In genomic region chr20:62710221-62710885, GRCh38 we compare ENCODE assay signal across 1 cellular context.
TF ChIP-seq lines count a peak whose summit lies in the region.

No MANE protein-coding gene starts in this region.

TF ChIP-seq in K562, 482 proteins besides CTCF, POLR2A, EP300 and RAD21:
- no peak for TF ChIP-seq CGGBP1 (CRISPR knock-in tag; IDR thresholded peaks at IDR 0.05)
- TF ChIP-seq BCOR (IDR thresholded peaks at IDR 0.05), result peak; percentile 58; the same call in 1 of the 2 replicates
TF ChIP-seq in K562: peak in this region for 1.
